ENCODE assay signal across 12 cellular contexts in the genomic region with DNA sequence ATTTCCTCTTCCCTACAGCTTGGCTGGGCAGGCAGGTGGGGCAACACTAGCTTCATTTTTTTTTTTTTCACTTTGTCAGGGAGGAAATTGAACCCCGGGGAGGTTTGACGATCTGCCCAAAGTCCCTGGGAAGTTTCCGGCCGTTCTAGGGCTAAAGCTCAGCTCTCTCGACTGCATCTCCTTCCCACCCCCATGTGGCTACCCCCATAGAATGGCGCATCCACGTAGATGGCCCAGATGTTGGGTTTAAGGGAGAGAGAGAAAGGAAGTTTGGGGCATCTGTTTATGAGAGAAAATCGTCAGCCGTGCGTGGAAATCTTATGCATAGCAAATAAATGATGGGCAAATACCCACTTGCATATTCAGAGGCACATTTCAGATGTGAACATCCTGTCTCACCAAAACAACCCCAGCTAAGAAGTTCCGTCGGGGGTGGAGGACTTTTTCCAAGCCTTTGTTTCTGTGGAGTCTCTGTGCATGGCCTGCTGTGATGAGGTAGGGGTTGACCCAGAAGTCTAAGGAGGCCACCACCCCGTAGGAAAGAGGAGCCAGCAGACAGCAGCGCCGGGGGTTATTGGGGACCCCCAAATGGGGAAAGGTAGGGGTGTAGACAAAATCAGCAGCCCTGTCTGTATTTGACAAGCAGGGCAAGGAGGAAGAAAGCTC. TPM values are rescaled to one million over a fixed set of nuclear protein-coding genes. Genes with fewer than 3 reads are reported as not detected.
DNase-seq lines count a peak whose midpoint lies in the region; ATAC-seq and TF ChIP-seq lines count a peak whose summit lies in the region.
"Had no signal": no experiment of that assay in that cellular context is flagged by ENCODE, and none has a peak within 500 bp of the region (broad histone marks: within the 10 kb centered on the region; RNA-seq: fewer than 3 reads in every experiment).

No MANE protein-coding gene starts in this region.

- TF ChIP-seq POLR2A in esophagus squamous epithelium (IDR thresholded peaks at IDR 0.05), result no peak
- no peak for TF ChIP-seq POLR2A in thyroid gland (IDR thresholded peaks at IDR 0.05)

- H3K4me3 Mint-ChIP-seq in T-helper 17 cell, result peak overlapping the region; percentile 90
- peak overlapping the region; percentile 63 for H3K4me3 Mint-ChIP-seq in natural killer cell treated with Interleukin-12 subunit alpha and Interleukin-12 subunit beta and Interleukin-15 and Interleukin-18, amount 100 ng/mL, for 72 hours

- intact Hi-C loops in esophagus squamous epithelium (cut with DNase I), result no loop called here
- intact Hi-C loops in thyroid gland (cut with DNase I), result no loop called here

- peaks cover 62% of the 10 kb centered on the region for H3K4me1 Mint-ChIP-seq in T-helper 17 cell
- peaks cover 47 to 48% of the 10 kb centered on the region in 2 donors for H3K4me1 Mint-ChIP-seq in natural killer cell treated with Interleukin-12 subunit alpha and Interleukin-12 subunit beta and Interleukin-15 and Interleukin-18, amount 100 ng/mL, for 72 hours (ENCODE audit: low read depth in 2 of 2)

- H3K9me3 Mint-ChIP-seq in natural killer cell treated with Interleukin-12 subunit alpha and Interleukin-12 subunit beta and Interleukin-15 and Interleukin-18, amount 100 ng/mL, for 72 hours, result peaks cover 2% of the 10 kb centered on the region

- TF ChIP-seq CTCF in esophagus squamous epithelium (IDR thresholded peaks at IDR 0.05), result no peak
- TF ChIP-seq CTCF in thyroid gland (IDR thresholded peaks at IDR 0.05), result no peak

- peaks cover 2% of the 10 kb centered on the region for H3K36me3 Mint-ChIP-seq in T-helper 17 cell (ENCODE audit: low read depth)
- H3K36me3 Mint-ChIP-seq in natural killer cell treated with Interleukin-12 subunit alpha and Interleukin-12 subunit beta and Interleukin-15 and Interleukin-18, amount 100 ng/mL, for 72 hours, result no peaks in the 10 kb centered on the region

- H3K27me3 Mint-ChIP-seq in T-helper 17 cell, result no peaks in the 10 kb centered on the region
- no peaks in the 10 kb centered on the region for H3K27me3 Mint-ChIP-seq in natural killer cell treated with Interleukin-12 subunit alpha and Interleukin-12 subunit beta and Interleukin-15 and Interleukin-18, amount 100 ng/mL, for 72 hours

- WGBS in esophagus squamous epithelium, 2 donors, result 58 to 76% methylated on average over 14 to 15 of the region's 15 CpGs
- WGBS in thyroid gland, 2 donors, result 79 to 86% methylated on average over 15 of the region's 15 CpGs

- H3K27ac ChIP-seq in esophagus squamous epithelium, result peak overlapping the region in 1 of 4 donors; percentile 21
- no peak overlapping the region for H3K27ac ChIP-seq in thyroid gland
- H3K27ac ChIP-seq: uterus had no signal

- no peaks in the 10 kb centered on the region for H3K36me3 ChIP-seq in esophagus squamous epithelium
- no peaks in the 10 kb centered on the region for H3K36me3 ChIP-seq in MG63
- no peaks in the 10 kb centered on the region for H3K36me3 ChIP-seq in thyroid gland
- H3K36me3 ChIP-seq: uterus had no signal

- H3K4me1 ChIP-seq in esophagus squamous epithelium, result no peaks in the 10 kb centered on the region
- H3K4me1 ChIP-seq in thyroid gland, result no peaks in the 10 kb centered on the region
- H3K4me1 ChIP-seq: uterus had no signal

- H3K27ac Mint-ChIP-seq in T-helper 17 cell, result peak overlapping the region; percentile 100
- peak overlapping the region; percentile 48 to 79 for H3K27ac Mint-ChIP-seq in natural killer cell treated with Interleukin-12 subunit alpha and Interleukin-12 subunit beta and Interleukin-15 and Interleukin-18, amount 100 ng/mL, for 72 hours

- H3K27me3 ChIP-seq in esophagus squamous epithelium (peaks cover 0 to 4% (median 0%) of the 10 kb centered on the region in 4 donors), MG63 (peaks cover 26% of the 10 kb centered on the region), thyroid gland (no peaks in the 10 kb centered on the region)
- H3K27me3 ChIP-seq: uterus had no signal

- peak; percentile 61 to 68 for DNase-seq in AML-193 (lab: John Stamatoyannopoulos, UW)
- peak in 2 of 3 donors; percentile 21 to 35 for DNase-seq in T-helper 17 cell
- DNase-seq in activated T-helper 9 cell treated with anti-CD3 and anti-CD28 coated beads, Interleukin-2, amount 50 U/mL, for 16 hours (ENCODE audit: low read depth), result peak; percentile 30
- DNase-seq in natural killer cell treated with Interleukin-12 subunit alpha and Interleukin-12 subunit beta and Interleukin-15 and Interleukin-18, amount 100 ng/mL, for 72 hours (ENCODE audit: low spot score), result no peak
- no peak for DNase-seq in esophagus squamous epithelium (lab: John Stamatoyannopoulos, UW)
- no peak for DNase-seq in MG63
- no peak for DNase-seq in thyroid gland
- no peak for DNase-seq in HuH-7 (ENCODE audit: low spot score)
- DNase-seq: hypothalamus, NCI-H2107, RPMI8226, uterus had no signal

- H3K4me3 ChIP-seq in esophagus squamous epithelium, result no peak overlapping the region
- H3K4me3 ChIP-seq in MG63, result no peak overlapping the region
- no peak overlapping the region for H3K4me3 ChIP-seq in thyroid gland (replicated peaks in 1 of 3)
- H3K4me3 ChIP-seq: uterus had no signal

- no peaks in the 10 kb centered on the region for H3K9me3 ChIP-seq in T-helper 17 cell (ENCODE audit: control insufficient read depth, low read length, poor library complexity, severe bottlenecking)
- no peaks in the 10 kb centered on the region for H3K9me3 ChIP-seq in esophagus squamous epithelium
- H3K9me3 ChIP-seq in MG63, result no peaks in the 10 kb centered on the region
- H3K9me3 ChIP-seq in thyroid gland, result no peaks in the 10 kb centered on the region
- H3K9me3 ChIP-seq: uterus had no signal

- peak; percentile 66 for ATAC-seq in T-helper 17 cell
- peak; percentile 3 to 37 for ATAC-seq in natural killer cell treated with Interleukin-12 subunit alpha and Interleukin-12 subunit beta and Interleukin-15 and Interleukin-18, amount 100 ng/mL, for 72 hours

RNA-seq across cellular contexts. Expression of gene ZNF831, which starts 40.5 kb away (rescaled TPM):
- total RNA-seq in T-helper 17 cell, result 10 to 100 TPM; 37.8 to 42.0 TPM
- total RNA-seq in natural killer cell treated with Interleukin-12 subunit alpha and Interleukin-12 subunit beta and Interleukin-15 and Interleukin-18, amount 100 ng/mL, for 72 hours, result 1 to 10 TPM; 3.3 to 5.7 TPM
- total RNA-seq in esophagus squamous epithelium, result 1 to 10 TPM in 1 of 4 donors, under 1 TPM in 3; 0.38 to 1.7 (median 0.60) TPM
- total RNA-seq in MG63 (2014; rRNA removed; shearing (Covaris generic); ENCODE audit: low replicate concordance), result not detected in 2 replicates
- 1 to 10 TPM in 3 of 4 donors, under 1 TPM in 1; 0.78 to 2.3 (median 1.6) TPM for total RNA-seq in thyroid gland

Comparison
In these comparisons a context has a peak if more than half of its experiments do, and no peak if none do; other contexts are left out.
1. DNase-seq: peak in AML-193 (2 of 2), T-helper 17 cell (2 of 3) and activated T-helper 9 cell treated with anti-CD3 and anti-CD28 coated beads, Interleukin-2, amount 50 U/mL, for 16 hours (single experiment); none in natural killer cell treated with Interleukin-12 subunit alpha and Interleukin-12 subunit beta and Interleukin-15 and Interleukin-18, amount 100 ng/mL, for 72 hours (single experiment), esophagus squamous epithelium (single experiment), MG63 (single experiment), thyroid gland (0 of 2) and HuH-7 (single experiment).
2. RNA of gene ZNF831, which starts 40.5 kb away (total RNA-seq): 37.8 to 42.0 TPM in T-helper 17 cell; 3.3 to 5.7 TPM in natural killer cell treated with Interleukin-12 subunit alpha and Interleukin-12 subunit beta and Interleukin-15 and Interleukin-18, amount 100 ng/mL, for 72 hours, 0.78 to 2.3 TPM in thyroid gland, 0.38 to 1.7 TPM in esophagus squamous epithelium and not detected in MG63; every median in the first group is over 4 times any median in the second.